In the genomic region with DNA sequence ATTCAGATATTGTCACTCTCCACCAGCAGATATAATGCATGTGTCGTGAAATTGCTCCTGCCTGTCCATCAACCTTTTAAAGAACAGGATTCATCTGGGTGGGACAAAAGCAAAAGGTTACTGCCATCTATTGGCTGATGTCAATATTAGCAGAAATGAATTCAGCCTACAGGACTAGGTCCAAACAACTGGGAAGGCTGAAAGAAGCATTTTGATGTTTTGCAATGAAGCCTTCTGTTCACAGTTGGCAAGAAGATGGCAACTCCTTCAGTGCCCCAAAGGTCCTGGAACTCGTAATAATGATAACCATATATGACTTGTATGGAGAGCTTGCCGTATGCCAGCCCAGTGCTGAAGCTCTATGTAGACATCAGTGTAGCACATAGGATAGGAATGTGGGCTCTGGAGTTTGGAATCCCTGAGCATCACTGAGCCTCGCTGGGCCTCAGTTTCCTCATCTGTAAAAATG, we compare ENCODE assay signal across 8 cellular contexts. TPM values are rescaled to one million over a fixed set of nuclear protein-coding genes. Genes with fewer than 3 reads are reported as not detected.
DNase-seq lines count a peak whose midpoint lies in the region; ATAC-seq and TF ChIP-seq lines count a peak whose summit lies in the region.

No MANE protein-coding gene starts in this region.

- H3K27ac Mint-ChIP-seq in activated CD4-positive, alpha-beta T cell treated with anti-CD3 and anti-CD28 coated beads for 36 hours, result no peak overlapping the region
- no peak overlapping the region for H3K27ac Mint-ChIP-seq in activated CD4-positive, alpha-beta T cell treated with anti-CD3 and anti-CD28 coated beads, Interleukin-2, amount 10 ng/mL, durations not matched to agents 7 days and 5 days

- no peaks in the 10 kb centered on the region for H3K27me3 Mint-ChIP-seq in activated CD4-positive, alpha-beta T cell treated with anti-CD3 and anti-CD28 coated beads for 36 hours
- H3K27me3 Mint-ChIP-seq in activated CD4-positive, alpha-beta T cell treated with anti-CD3 and anti-CD28 coated beads, Interleukin-2, amount 10 ng/mL, durations not matched to agents 7 days and 5 days, result no peaks in the 10 kb centered on the region

- no peaks in the 10 kb centered on the region for H3K9me3 ChIP-seq in body of pancreas
- H3K9me3 ChIP-seq in upper lobe of right lung, result no peaks in the 10 kb centered on the region

- H3K4me1 Mint-ChIP-seq in activated CD4-positive, alpha-beta T cell treated with anti-CD3 and anti-CD28 coated beads for 36 hours, result peaks cover 15% of the 10 kb centered on the region
- peaks cover 12% of the 10 kb centered on the region for H3K4me1 Mint-ChIP-seq in activated CD4-positive, alpha-beta T cell treated with anti-CD3 and anti-CD28 coated beads, Interleukin-2, amount 10 ng/mL, durations not matched to agents 7 days and 5 days

- no peak overlapping the region for H3K4me3 Mint-ChIP-seq in activated CD4-positive, alpha-beta T cell treated with anti-CD3 and anti-CD28 coated beads for 36 hours
- no peak overlapping the region for H3K4me3 Mint-ChIP-seq in activated CD4-positive, alpha-beta T cell treated with anti-CD3 and anti-CD28 coated beads, Interleukin-2, amount 10 ng/mL, durations not matched to agents 7 days and 5 days

- H3K27me3 ChIP-seq in body of pancreas, result no peaks in the 10 kb centered on the region
- H3K27me3 ChIP-seq in kidney epithelial cell (ENCODE audit: control insufficient read depth, insufficient read depth, low read length), result no peaks in the 10 kb centered on the region
- H3K27me3 ChIP-seq in upper lobe of right lung, result no peaks in the 10 kb centered on the region

- H3K27ac ChIP-seq in body of pancreas, result no peak overlapping the region
- no peak overlapping the region for H3K27ac ChIP-seq in upper lobe of right lung

- POLR2A ChIA-PET in activated CD4-positive, alpha-beta T cell treated with anti-CD3 and anti-CD28 coated beads for 36 hours (lab: Charles Lee), result no interaction called here
- POLR2A ChIA-PET in activated CD4-positive, alpha-beta T cell treated with anti-CD3 and anti-CD28 coated beads, Interleukin-2, amount 10 ng/mL, durations not matched to agents 7 days and 5 days (lab: Charles Lee), result no interaction called here

- H3K36me3 Mint-ChIP-seq in activated CD4-positive, alpha-beta T cell treated with anti-CD3 and anti-CD28 coated beads for 36 hours (ENCODE audit: low read depth), result no peaks in the 10 kb centered on the region
- no peaks in the 10 kb centered on the region for H3K36me3 Mint-ChIP-seq in activated CD4-positive, alpha-beta T cell treated with anti-CD3 and anti-CD28 coated beads, Interleukin-2, amount 10 ng/mL, durations not matched to agents 7 days and 5 days (ENCODE audit: low read depth)

- intact Hi-C loops in activated CD4-positive, alpha-beta T cell treated with anti-CD3 and anti-CD28 coated beads for 36 hours (cut with DNase I, micrococcal nuclease), result loop anchor here (2.0 to 10.0 kb wide), 4 partner anchors 121 to 488 kb away; no protein-coding TSS in a partner anchor
- intact Hi-C loops in body of pancreas (cut with DNase I) (loop anchor here (10.0 kb wide), 1 partner anchor 488 kb away; no protein-coding TSS in a partner anchor), upper lobe of right lung (cut with DNase I) (no loop called here)

- H3K9me3 Mint-ChIP-seq in activated CD4-positive, alpha-beta T cell treated with anti-CD3 and anti-CD28 coated beads for 36 hours (ENCODE audit: low read depth), result no peaks in the 10 kb centered on the region
- H3K9me3 Mint-ChIP-seq in activated CD4-positive, alpha-beta T cell treated with anti-CD3 and anti-CD28 coated beads, Interleukin-2, amount 10 ng/mL, durations not matched to agents 7 days and 5 days, result no peaks in the 10 kb centered on the region

- peak; percentile 54 for ATAC-seq in activated CD4-positive, alpha-beta T cell treated with anti-CD3 and anti-CD28 coated beads for 36 hours
- ATAC-seq in HG02759 (IDR thresholded peaks at IDR 0.05; ENCODE audit: unreplicated experiment), result peak; percentile 35
- ATAC-seq in body of pancreas, result no peak
- ATAC-seq in upper lobe of right lung, result peak; percentile 51

- TF ChIP-seq CTCF in body of pancreas (IDR thresholded peaks at IDR 0.05) (peak; percentile 21 to 64 (median 46)), kidney epithelial cell (IDR thresholded peaks at IDR 0.05; ENCODE audit: insufficient read depth, low read length, poor library complexity, severe bottlenecking) (peak; percentile 56), upper lobe of right lung (IDR thresholded peaks at IDR 0.05) (peak; percentile 60)

- peaks cover 9% of the 10 kb centered on the region for H3K4me1 ChIP-seq in body of pancreas
- H3K4me1 ChIP-seq in upper lobe of right lung, result peaks cover 7% of the 10 kb centered on the region

- H3K36me3 ChIP-seq in body of pancreas (replicated peaks in 1 of 2; ENCODE audit: insufficient read depth in 1 of 2, low read depth in 2 of 2) (no peaks in the 10 kb centered on the region), kidney epithelial cell (ENCODE audit: control insufficient read depth, insufficient read depth, low read length) (no peaks in the 10 kb centered on the region), upper lobe of right lung (no peaks in the 10 kb centered on the region)

- no peak for TF ChIP-seq POLR2A in body of pancreas (IDR thresholded peaks at IDR 0.05)

- 35% methylated on average over 4 of the region's 4 CpGs for WGBS in body of pancreas, 2 donors

- H3K4me3 ChIP-seq in body of pancreas (no peak overlapping the region), kidney epithelial cell (ENCODE audit: low read depth, low read length) (no peak overlapping the region), upper lobe of right lung (no peak overlapping the region)

- CTCF ChIA-PET in activated CD4-positive, alpha-beta T cell treated with anti-CD3 and anti-CD28 coated beads for 36 hours (lab: Charles Lee), result interaction anchor here (0.5 to 1.8 kb wide), 13 partner anchors 10 to 746 kb away, joined by 3 to 4 read pairs (median 3); no protein-coding TSS in a partner anchor
- CTCF ChIA-PET in activated CD4-positive, alpha-beta T cell treated with anti-CD3 and anti-CD28 coated beads, Interleukin-2, amount 10 ng/mL, durations not matched to agents 7 days and 5 days (lab: Charles Lee), result interaction anchor here (0.6 to 1.1 kb wide), 3 partner anchors 123 to 583 kb away, joined by 4 to 5 read pairs (median 5); no protein-coding TSS in a partner anchor

- no peak for DNase-seq in activated CD4-positive, alpha-beta T cell treated with anti-CD3 and anti-CD28 coated beads for 36 hours
- DNase-seq in activated CD4-positive, alpha-beta T cell treated with anti-CD3 and anti-CD28 coated beads, Interleukin-2, amount 10 ng/mL, durations not matched to agents 7 days and 5 days, result no peak
- DNase-seq in NCI-H524 (lab: John Stamatoyannopoulos, UW), result peak; percentile 39 to 75
- no peak for DNase-seq in body of pancreas
- DNase-seq in kidney epithelial cell (ENCODE audit: low read depth), result no peak
- no peak for DNase-seq in upper lobe of right lung
- DNase-seq in NK-92 (lab: John Stamatoyannopoulos, UW; ENCODE audit: unreplicated experiment), result no peak

RNA-seq across cellular contexts. Expression of a gene that starts 7.5 kb away (rescaled TPM):
- total RNA-seq in activated CD4-positive, alpha-beta T cell treated with anti-CD3 and anti-CD28 coated beads for 36 hours, result under 1 TPM; 0.09 to 0.14 TPM
- under 1 TPM in 1 of 2 experiments, not detected in 1; 0.06 TPM for total RNA-seq in activated CD4-positive, alpha-beta T cell treated with anti-CD3 and anti-CD28 coated beads, Interleukin-2, amount 10 ng/mL, durations not matched to agents 7 days and 5 days
- total RNA-seq in body of pancreas (1 to 10 TPM in 1 of 2 donors, not detected in 1; 2.1 TPM), kidney epithelial cell (0.04 TPM in 1 of 2 replicates, not detected in the other), upper lobe of right lung (0.81 TPM)

Comparison
In these comparisons a context has a peak if more than half of its experiments do, and no peak if none do; other contexts are left out.
1. DNase-seq: peak in NCI-H524 (2 of 2); none in activated CD4-positive, alpha-beta T cell treated with anti-CD3 and anti-CD28 coated beads for 36 hours (single experiment), activated CD4-positive, alpha-beta T cell treated with anti-CD3 and anti-CD28 coated beads, Interleukin-2, amount 10 ng/mL, durations not matched to agents 7 days and 5 days (single experiment), body of pancreas (0 of 4), kidney epithelial cell (single experiment), upper lobe of right lung (single experiment) and NK-92 (single experiment).
2. Peak in every context shown above with its lines, with median percentiles within 50 percentile points of each other: CTCF ChIP-seq.